In genomic region chr22:23823331-23823791, GRCh38 we compare ENCODE assay signal across 3 cellular contexts.
TF ChIP-seq lines count a peak whose summit lies in the region.

No MANE protein-coding gene starts in this region.

TF ChIP-seq in SK-N-SH, 30 proteins besides CTCF, POLR2A, EP300 and RAD21:
- TF ChIP-seq SMC3 (IDR thresholded peaks at IDR 0.05; ENCODE audit: low read depth, low read length) (no peak), TEAD4 (IDR thresholded peaks at IDR 0.05; ENCODE audit: borderline replicate concordance, insufficient read depth) (no peak), SIN3A (IDR thresholded peaks at IDR 0.05; ENCODE audit: borderline replicate concordance, low read depth, low read length) (no peak), EZH2phosphoT487 (IDR thresholded peaks at IDR 0.05; ENCODE audit: borderline replicate concordance, low read depth) (no peak), USF2 (IDR thresholded peaks at IDR 0.05; ENCODE audit: borderline replicate concordance, low read depth, low read length) (no peak), CHD2 (IDR thresholded peaks at IDR 0.05; ENCODE audit: low read length, partially characterized antibody) (no peak)

TF ChIP-seq in SK-N-SH treated with all-trans-retinoic acid at 6 μM for 48 hours, 23 proteins besides CTCF, POLR2A, EP300 and RAD21:
- TF ChIP-seq TOX (CRISPR knock-in tag; IDR thresholded peaks at IDR 0.05; ENCODE audit: borderline replicate concordance) (no peak), POU6F1 (CRISPR knock-in tag; IDR thresholded peaks at IDR 0.05; ENCODE audit: borderline replicate concordance, low read depth) (no peak), ZNF8 (CRISPR knock-in tag; IDR thresholded peaks at IDR 0.05) (no peak), OSR1 (CRISPR knock-in tag; IDR thresholded peaks at IDR 0.05) (no peak)

TF ChIP-seq in WTC11, 78 proteins besides CTCF, POLR2A, EP300 and RAD21:
- TF ChIP-seq ZNF396 (CRISPR knock-in tag; IDR thresholded peaks at IDR 0.05; ENCODE audit: borderline replicate concordance) (no peak), RELA (CRISPR knock-in tag; IDR thresholded peaks at IDR 0.05; ENCODE audit: borderline replicate concordance) (no peak), NFYB (CRISPR knock-in tag; conservative IDR thresholded peaks at IDR 0.05; ENCODE audit: low read depth) (no peak), ZNF281 (CRISPR knock-in tag; IDR thresholded peaks at IDR 0.05) (no peak), SP1 (CRISPR knock-in tag; conservative IDR thresholded peaks at IDR 0.05) (no peak), ATF6 (CRISPR knock-in tag; IDR thresholded peaks at IDR 0.05) (no peak), ZNF423 (CRISPR knock-in tag; IDR thresholded peaks at IDR 0.05) (no peak)
